ENCODE assay signal across 9 cellular contexts in the genomic region with DNA sequence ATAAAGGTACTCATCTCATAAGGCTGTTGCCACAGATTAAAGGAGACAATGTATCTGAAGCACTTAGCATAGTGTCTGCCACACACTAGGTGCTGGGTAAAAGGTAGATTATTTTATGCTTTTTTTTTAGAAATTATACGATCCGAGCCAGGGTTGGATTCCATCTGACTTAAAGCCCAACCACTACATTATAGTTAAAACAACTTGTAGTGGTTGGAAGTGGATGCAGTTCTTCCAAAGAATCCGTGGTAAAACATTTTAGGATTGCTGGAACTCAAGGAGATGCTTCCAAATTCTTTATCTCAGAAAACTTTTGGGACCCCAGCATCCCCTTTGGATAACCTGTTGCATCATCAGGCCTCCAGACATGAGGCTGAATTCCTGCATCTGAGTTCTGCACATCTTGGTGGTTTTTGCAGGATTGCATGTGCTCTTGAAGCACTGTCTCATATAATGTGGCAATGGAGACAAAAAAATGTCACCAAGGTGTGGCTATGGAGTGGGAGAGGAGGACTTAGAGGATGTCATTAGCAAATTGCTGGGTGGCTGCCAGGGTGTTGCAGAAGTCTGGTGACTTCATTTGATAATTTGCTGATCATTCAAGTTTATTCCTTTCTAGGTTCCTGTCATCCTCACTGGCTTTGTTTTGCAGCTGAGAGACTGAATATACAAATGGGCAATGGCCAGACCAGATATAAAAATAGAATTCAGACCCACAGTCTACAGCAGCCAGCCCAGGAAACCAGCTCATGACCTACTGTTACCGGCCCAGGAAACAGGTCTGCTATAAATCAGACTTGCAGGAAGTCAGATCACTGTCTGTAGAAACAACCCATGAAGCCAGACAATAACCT.
A peak's percentile ranks its signal among the peaks of the same experiment; 100 is the strongest.
DNase-seq lines count a peak whose midpoint lies in the region; ATAC-seq and FAIRE-seq lines count a peak whose summit lies in the region.
"Had no signal": no experiment of that assay in that cellular context is flagged by ENCODE, and none has a peak within 500 bp of the region (broad histone marks: within the 10 kb centered on the region; RNA-seq: fewer than 3 reads in every experiment).

No MANE protein-coding gene starts in this region.

- peak; percentile 83 for FAIRE-seq in GM18507 (lab: Jason Lieb, UNC)

- intact Hi-C loops in activated T-helper 2 cell treated with anti-CD3 and anti-CD28 coated beads, Interferon-gamma antibody, Interleukin-2, Interleukin-4, amounts not matched to agents 10 μg/mL and 5 μg/mL and 100 μg/mL, durations not matched to agents 14 hours and 24 hours and 36 hours (cut with micrococcal nuclease) = loop anchor here (5.0 kb wide), 1 partner anchor 94 kb away; no protein-coding TSS in a partner anchor

- peaks cover 7% of the 10 kb centered on the region for H3K27me3 Mint-ChIP-seq in activated T-helper 2 cell treated with anti-CD3 and anti-CD28 coated beads, Interferon-gamma antibody, Interleukin-2, Interleukin-4, amounts not matched to agents 10 μg/mL and 5 μg/mL and 100 μg/mL, durations not matched to agents 14 hours and 24 hours and 36 hours (ENCODE audit: low read depth)
- H3K27me3 Mint-ChIP-seq in activated naive CD8-positive, alpha-beta T cell treated with anti-CD3 and anti-CD28 coated beads, Interleukin-2, amount 50 U/mL, for 24 hours = no peaks in the 10 kb centered on the region
- H3K27me3 Mint-ChIP-seq in activated T-helper 17 cell treated with anti-CD3 and anti-CD28 coated beads, Interleukin-2, amount 50 U/mL, for 72 hours = peaks cover 4% of the 10 kb centered on the region

- H3K27ac Mint-ChIP-seq in activated T-helper 2 cell treated with anti-CD3 and anti-CD28 coated beads, Interferon-gamma antibody, Interleukin-2, Interleukin-4, amounts not matched to agents 10 μg/mL and 5 μg/mL and 100 μg/mL, durations not matched to agents 14 hours and 24 hours and 36 hours = no peak overlapping the region
- no peak overlapping the region for H3K27ac Mint-ChIP-seq in activated naive CD8-positive, alpha-beta T cell treated with anti-CD3 and anti-CD28 coated beads, Interleukin-2, amount 50 U/mL, for 24 hours
- H3K27ac Mint-ChIP-seq in activated T-helper 17 cell treated with anti-CD3 and anti-CD28 coated beads, Interleukin-2, amount 50 U/mL, for 72 hours = no peak overlapping the region

- peaks cover 25% of the 10 kb centered on the region for H3K9me3 Mint-ChIP-seq in activated T-helper 2 cell treated with anti-CD3 and anti-CD28 coated beads, Interferon-gamma antibody, Interleukin-2, Interleukin-4, amounts not matched to agents 10 μg/mL and 5 μg/mL and 100 μg/mL, durations not matched to agents 14 hours and 24 hours and 36 hours
- no peaks in the 10 kb centered on the region for H3K9me3 Mint-ChIP-seq in activated naive CD8-positive, alpha-beta T cell treated with anti-CD3 and anti-CD28 coated beads, Interleukin-2, amount 50 U/mL, for 24 hours
- no peaks in the 10 kb centered on the region for H3K9me3 Mint-ChIP-seq in activated T-helper 17 cell treated with anti-CD3 and anti-CD28 coated beads, Interleukin-2, amount 50 U/mL, for 72 hours

- H3K36me3 Mint-ChIP-seq in activated T-helper 2 cell treated with anti-CD3 and anti-CD28 coated beads, Interferon-gamma antibody, Interleukin-2, Interleukin-4, amounts not matched to agents 10 μg/mL and 5 μg/mL and 100 μg/mL, durations not matched to agents 14 hours and 24 hours and 36 hours (ENCODE audit: low read depth) = peaks cover 10% of the 10 kb centered on the region
- no peaks in the 10 kb centered on the region for H3K36me3 Mint-ChIP-seq in activated naive CD8-positive, alpha-beta T cell treated with anti-CD3 and anti-CD28 coated beads, Interleukin-2, amount 50 U/mL, for 24 hours (ENCODE audit: low read depth)
- H3K36me3 Mint-ChIP-seq in activated T-helper 17 cell treated with anti-CD3 and anti-CD28 coated beads, Interleukin-2, amount 50 U/mL, for 72 hours (ENCODE audit: low read depth) = no peaks in the 10 kb centered on the region

- DNase-seq in GM18507 (ENCODE audit: extremely low spot score, insufficient read length, low read depth) (no peak), NCI-H2196 treated with DMSO at 0.1 percent for 48 hours (lab: John Stamatoyannopoulos, UW; ENCODE audit: unreplicated experiment) (peak; percentile 17), kidney tubule cell (ENCODE audit: low spot score) (peak; percentile 21)
- DNase-seq in activated T-helper 2 cell treated with anti-CD3 and anti-CD28 coated beads, Interferon-gamma antibody, Interleukin-2, Interleukin-4, amounts not matched to agents 10 μg/mL and 5 μg/mL and 100 μg/mL, durations not matched to agents 14 hours and 24 hours and 36 hours (ENCODE audit: low spot score) = no peak
- no peak for DNase-seq in stimulated activated naive CD8-positive, alpha-beta T cell treated with anti-CD3 and anti-CD28 coated beads, Interleukin-15, Interleukin-2, amounts not matched to agents 100 U/mL and 50 U/mL, for 24 hours
- no peak for DNase-seq in activated naive CD8-positive, alpha-beta T cell treated with anti-CD3 and anti-CD28 coated beads, Interleukin-2, amount 50 U/mL, for 24 hours
- DNase-seq: activated gamma-delta T cell treated with Interleukin-2 at 50 U/mL for 16 hours had no signal

- no peak overlapping the region for H3K4me3 Mint-ChIP-seq in activated T-helper 2 cell treated with anti-CD3 and anti-CD28 coated beads, Interferon-gamma antibody, Interleukin-2, Interleukin-4, amounts not matched to agents 10 μg/mL and 5 μg/mL and 100 μg/mL, durations not matched to agents 14 hours and 24 hours and 36 hours (ENCODE audit: low read depth)
- no peak overlapping the region for H3K4me3 Mint-ChIP-seq in activated naive CD8-positive, alpha-beta T cell treated with anti-CD3 and anti-CD28 coated beads, Interleukin-2, amount 50 U/mL, for 24 hours
- no peak overlapping the region for H3K4me3 Mint-ChIP-seq in activated T-helper 17 cell treated with anti-CD3 and anti-CD28 coated beads, Interleukin-2, amount 50 U/mL, for 72 hours

- ATAC-seq in HG02763 (IDR thresholded peaks at IDR 0.05; ENCODE audit: unreplicated experiment) = peak; percentile 51
- ATAC-seq in stimulated activated naive CD8-positive, alpha-beta T cell treated with anti-CD3 and anti-CD28 coated beads, Interleukin-15, Interleukin-2, amounts not matched to agents 100 U/mL and 50 U/mL, for 24 hours = no peak
- ATAC-seq in activated naive CD8-positive, alpha-beta T cell treated with anti-CD3 and anti-CD28 coated beads, Interleukin-2, amount 50 U/mL, for 24 hours = no peak
- ATAC-seq in activated T-helper 17 cell treated with anti-CD3 and anti-CD28 coated beads, Interleukin-2, amount 50 U/mL, for 72 hours (replicated peaks) = no peak

- peaks cover 35% of the 10 kb centered on the region for H3K4me1 Mint-ChIP-seq in activated T-helper 2 cell treated with anti-CD3 and anti-CD28 coated beads, Interferon-gamma antibody, Interleukin-2, Interleukin-4, amounts not matched to agents 10 μg/mL and 5 μg/mL and 100 μg/mL, durations not matched to agents 14 hours and 24 hours and 36 hours (ENCODE audit: low read depth)
- H3K4me1 Mint-ChIP-seq in activated naive CD8-positive, alpha-beta T cell treated with anti-CD3 and anti-CD28 coated beads, Interleukin-2, amount 50 U/mL, for 24 hours = peaks cover 25% of the 10 kb centered on the region
- H3K4me1 Mint-ChIP-seq in activated T-helper 17 cell treated with anti-CD3 and anti-CD28 coated beads, Interleukin-2, amount 50 U/mL, for 72 hours = peaks cover 12% of the 10 kb centered on the region

Comparison
In these comparisons a context has a peak if more than half of its experiments do, and no peak if none do; other contexts are left out.
1. DNase-seq: peak in NCI-H2196 treated with DMSO at 0.1 percent for 48 hours (single experiment) and kidney tubule cell (single experiment); none in GM18507 (single experiment), activated T-helper 2 cell treated with anti-CD3 and anti-CD28 coated beads, Interferon-gamma antibody, Interleukin-2, Interleukin-4, amounts not matched to agents 10 μg/mL and 5 μg/mL and 100 μg/mL, durations not matched to agents 14 hours and 24 hours and 36 hours (single experiment), stimulated activated naive CD8-positive, alpha-beta T cell treated with anti-CD3 and anti-CD28 coated beads, Interleukin-15, Interleukin-2, amounts not matched to agents 100 U/mL and 50 U/mL, for 24 hours (single experiment) and activated naive CD8-positive, alpha-beta T cell treated with anti-CD3 and anti-CD28 coated beads, Interleukin-2, amount 50 U/mL, for 24 hours (single experiment).